Comparison of ENCODE assay signal across 6 cellular contexts in the genomic region with DNA sequence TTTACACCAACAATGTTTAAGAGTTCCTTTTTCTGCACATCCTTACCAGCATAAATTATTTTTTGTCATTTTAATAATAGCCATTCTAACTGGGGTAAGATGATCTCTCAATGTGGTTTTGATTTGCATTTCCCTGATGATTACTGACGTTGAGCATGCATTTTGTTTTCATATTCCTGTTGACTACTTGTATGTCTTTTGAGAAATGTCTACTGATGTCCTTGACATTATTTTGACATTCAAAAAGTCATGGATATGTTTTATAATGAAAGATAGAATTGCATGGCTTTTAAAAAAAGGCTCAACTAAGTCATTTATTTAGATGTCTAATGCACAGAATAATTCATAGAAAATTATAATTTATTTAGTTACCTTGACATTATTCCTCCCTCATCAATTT.
"Had no signal": no experiment of that assay in that cellular context is flagged by ENCODE, and none has a peak within 500 bp of the region (broad histone marks: within the 10 kb centered on the region; RNA-seq: fewer than 3 reads in every experiment).

No MANE protein-coding gene starts in this region.

- H2AFZ ChIP-seq: GM23338 had no signal

- H3K9me3 Mint-ChIP-seq: GM23338, H9 had no signal

- H3K27ac ChIP-seq: HL-60 had no signal

- H3K4me2 ChIP-seq: GM23338 had no signal

- H3K4me3 ChIP-seq: GM23338, K562 had no signal

- DNase-seq: H9, HCEC 1CT, IMR-90 had no signal

- H3K27ac Mint-ChIP-seq: GM23338, H9 had no signal

- H3K4me1 Mint-ChIP-seq: GM23338, H9 had no signal

- H3K4me3 Mint-ChIP-seq: GM23338, H9 had no signal
